In genomic region chr1:1399187-1399869, GRCh38 we compare ENCODE assay signal across 8 cellular contexts. TPM values are rescaled to one million over a fixed set of nuclear protein-coding genes. Genes with fewer than 3 reads are reported as not detected.
DNase-seq lines count a peak whose midpoint lies in the region; ATAC-seq lines count a peak whose summit lies in the region.

Gene CCNL2, minus strand, starts transcription at chr1:1399335. Its CDS starts 29 bp downstream, at chr1:1399306.

- under 1% methylated on average over 66 of the region's 86 CpGs for WGBS in mesenchymal stem cell

- H3K23ac ChIP-seq in mesenchymal stem cell (ENCODE audit: low read length in 2 of 2), result peak within 1 kb of the TSS in 1 of 2 experiments; percentile 89

- peak; percentile 94 for ATAC-seq in GM21360 (IDR thresholded peaks at IDR 0.05; ENCODE audit: unreplicated experiment)
- ATAC-seq in effector memory CD8-positive, alpha-beta T cell (replicated peaks), result peak; percentile 94

- H2BK15ac ChIP-seq in mesenchymal stem cell (ENCODE audit: low read depth, poor library complexity, severe bottlenecking), result peak within 1 kb of the TSS; percentile 60

- peak within 1 kb of the TSS; percentile 36 for H2AFZ ChIP-seq in mesenchymal stem cell (ENCODE audit: low read depth, low read length)

- peak within 1 kb of the TSS; percentile 98 for H3K9ac ChIP-seq in mesenchymal stem cell (ENCODE audit: low read length)

- peak within 1 kb of the TSS; percentile 98 to 99 for H3K4me3 ChIP-seq in mesenchymal stem cell (ENCODE audit: insufficient read depth in 1 of 2, low read depth in 1 of 2, low read length in 2 of 2)

- H3K4ac ChIP-seq in mesenchymal stem cell (ENCODE audit: low read depth in 1 of 2, low read length in 2 of 2), result peak within 1 kb of the TSS; percentile 97 to 99

- DNase-seq in COR-L47 (lab: John Stamatoyannopoulos, UW) (peak; percentile 99), HT1080 (ENCODE audit: low read depth) (peak; percentile 98), NOMO-1 (lab: John Stamatoyannopoulos, UW; ENCODE audit: unreplicated experiment in 2 of 2) (peak; percentile 97 to 98), mesenchymal stem cell (peak; percentile 98)
- peak; percentile 99 for DNase-seq in activated CD8-positive, alpha-beta memory T cell treated with anti-CD3 and anti-CD28 coated beads for 4 hours (ENCODE audit: low read depth in 2 of 2)
- peak; percentile 98 to 99 (median 98) for DNase-seq in effector memory CD8-positive, alpha-beta T cell
- peak; percentile 99 for DNase-seq in stimulated activated CD8-positive, alpha-beta memory T cell treated with anti-CD3 and anti-CD28 coated beads, Interleukin-12 subunit alpha, Interleukin-12 subunit beta, amount 100 ng/mL, for 4 hours (ENCODE audit: low read depth)

- peaks cover 62 to 65% of the 10 kb centered on the region in 2 experiments for H3K36me3 ChIP-seq in mesenchymal stem cell (ENCODE audit: control insufficient read depth in 1 of 2, insufficient read depth in 2 of 2, low read depth in 1 of 2, low read length in 2 of 2)

- H3K9me3 Mint-ChIP-seq in effector memory CD8-positive, alpha-beta T cell, result no peaks in the 10 kb centered on the region

- peak within 1 kb of the TSS in 1 of 2 experiments; percentile 98 for H3K14ac ChIP-seq in mesenchymal stem cell (ENCODE audit: low read length in 2 of 2)

- H2BK5ac ChIP-seq in mesenchymal stem cell (ENCODE audit: low read depth, low read length, poor library complexity, severe bottlenecking), result peak within 1 kb of the TSS; percentile 76

- no peaks in the 10 kb centered on the region for H3K79me1 ChIP-seq in mesenchymal stem cell (replicated peaks; ENCODE audit: low read length, poor library complexity, severe bottlenecking)

- H3K4me1 Mint-ChIP-seq in effector memory CD8-positive, alpha-beta T cell (ENCODE audit: low read depth in 2 of 2), result peaks cover 37 to 44% of the 10 kb centered on the region in 2 donors

- H3K36me3 Mint-ChIP-seq in effector memory CD8-positive, alpha-beta T cell (ENCODE audit: insufficient read depth), result peaks cover 95% of the 10 kb centered on the region

- H2BK12ac ChIP-seq in mesenchymal stem cell (ENCODE audit: low read length in 2 of 2), result peak within 1 kb of the TSS in 1 of 2 experiments; percentile 60

- no peaks in the 10 kb centered on the region for H3K27me3 Mint-ChIP-seq in effector memory CD8-positive, alpha-beta T cell

- H4K91ac ChIP-seq in mesenchymal stem cell (ENCODE audit: low read length), result peak within 1 kb of the TSS; percentile 95

- H3K27me3 ChIP-seq in mesenchymal stem cell (ENCODE audit: control insufficient read depth in 1 of 2, insufficient read depth in 1 of 2, low read length in 2 of 2), result no peaks in the 10 kb centered on the region

- H2BK120ac ChIP-seq in mesenchymal stem cell (ENCODE audit: low read depth, low read length), result peak within 1 kb of the TSS; percentile 93

- peak within 1 kb of the TSS; percentile 91 for H3K4me2 ChIP-seq in mesenchymal stem cell (ENCODE audit: low read length, poor library complexity, severe bottlenecking)

- H3K27ac Mint-ChIP-seq in effector memory CD8-positive, alpha-beta T cell, result peak within 1 kb of the TSS; percentile 93 to 94

- H4K8ac ChIP-seq in mesenchymal stem cell (ENCODE audit: low read length), result peak within 1 kb of the TSS; percentile 97

- H3K18ac ChIP-seq in mesenchymal stem cell (ENCODE audit: low read depth in 1 of 2, low read length in 2 of 2), result peak within 1 kb of the TSS; percentile 98

- no peaks in the 10 kb centered on the region for H3K9me3 ChIP-seq in mesenchymal stem cell (ENCODE audit: control insufficient read depth, low read length)

- peak within 1 kb of the TSS; percentile 53 for H2AK5ac ChIP-seq in mesenchymal stem cell (ENCODE audit: low read length, severe bottlenecking)

- peaks cover 35% of the 10 kb centered on the region for H3K4me1 ChIP-seq in mesenchymal stem cell (ENCODE audit: control insufficient read depth, insufficient read depth, low read depth, low read length)

- H3K4me3 Mint-ChIP-seq in effector memory CD8-positive, alpha-beta T cell, result peak within 1 kb of the TSS; percentile 87 to 88

- peak within 1 kb of the TSS; percentile 83 for H3K27ac ChIP-seq in mesenchymal stem cell (ENCODE audit: low read length, poor library complexity, severe bottlenecking)

RNA-seq across cellular contexts. Expression of gene CCNL2, which starts in this region (rescaled TPM):
- total RNA-seq in HT1080 (2014; rRNA removed; shearing (Covaris generic)), result 74.6 and 96.1 TPM in 2 replicates
- polyA plus RNA-seq in HT1080 (2015; cell fraction: cytosol; rRNA removed), result 37.4 and 39.7 TPM in 2 replicates
- 1,286 and 1,423 TPM in 2 replicates for polyA plus RNA-seq in HT1080 (2015; cell fraction: nucleus; rRNA removed)
- polyA plus RNA-seq in mesenchymal stem cell (2013, experiment 1 of 2), result 107 TPM
- 105 TPM for polyA plus RNA-seq in mesenchymal stem cell (2013, experiment 2 of 2)

Comparison
In these comparisons a context has a peak if more than half of its experiments do, and no peak if none do; other contexts are left out.
1. Peak in every context shown above with its lines: DNase-seq, ATAC-seq, H3K4me3 ChIP-seq and H3K27ac ChIP-seq.